In genomic region chr6:111870751-111871064, GRCh38 we compare ENCODE assay signal across 13 cellular contexts. TPM values are rescaled to one million over a fixed set of nuclear protein-coding genes. Genes with fewer than 3 reads are reported as not detected.
DNase-seq lines count a peak whose midpoint lies in the region; ATAC-seq and TF ChIP-seq lines count a peak whose summit lies in the region.
"Had no signal": no experiment of that assay in that cellular context is flagged by ENCODE, and none has a peak within 500 bp of the region (broad histone marks: within the 10 kb centered on the region; RNA-seq: fewer than 3 reads in every experiment).

No MANE protein-coding gene starts in this region.

- DNase-seq in heart left ventricle (no peak), cardiac septum (ENCODE audit: low spot score) (no peak), lower lobe of right lung (no peak), tibial nerve (ENCODE audit: low spot score in 2 of 2) (no peak), cerebellar nuclear complex (lab: John Stamatoyannopoulos, UW) (no peak)
- no peak for DNase-seq in activated T-helper 2 cell treated with anti-CD3 and anti-CD28 coated beads, Interferon-gamma antibody, Interleukin-2, Interleukin-4, amounts not matched to agents 10 μg/mL and 5 μg/mL and 100 μg/mL, durations not matched to agents 14 hours and 24 hours and 36 hours (ENCODE audit: low spot score)
- DNase-seq in activated CD4-positive, alpha-beta T cell treated with anti-CD3 and anti-CD28 coated beads, Interleukin-2, amount 50 U/mL, for 4 hours = no peak
- DNase-seq: activated effector memory CD4-positive, alpha-beta T cell treated with Interleukin-2 at 50 U/mL for 16 hours; Caco-2; transverse colon had no signal

- H3K4me3 ChIP-seq in heart left ventricle (peak overlapping the region in 10 of 12 donors; percentile 62 to 90 (median 81)), lower lobe of right lung (peak overlapping the region; percentile 68), tibial nerve (peak overlapping the region; percentile 21 to 94 (median 68))
- H3K4me3 ChIP-seq: K562 had no signal

- no peak for TF ChIP-seq CTCF in heart left ventricle (IDR thresholded peaks at IDR 0.05)
- TF ChIP-seq CTCF in lower lobe of right lung (IDR thresholded peaks at IDR 0.05) = no peak
- TF ChIP-seq CTCF in tibial nerve (IDR thresholded peaks at IDR 0.05) = no peak

- H3K4me1 ChIP-seq in heart left ventricle (peaks cover 0 to 62% (median 34%) of the 10 kb centered on the region in 12 donors), lower lobe of right lung (peaks cover 42% of the 10 kb centered on the region), tibial nerve (peaks cover 0 to 62% (median 27%) of the 10 kb centered on the region in 4 donors)

- peaks cover 53% of the 10 kb centered on the region for H3K36me3 Mint-ChIP-seq in activated T-helper 2 cell treated with anti-CD3 and anti-CD28 coated beads, Interferon-gamma antibody, Interleukin-2, Interleukin-4, amounts not matched to agents 10 μg/mL and 5 μg/mL and 100 μg/mL, durations not matched to agents 14 hours and 24 hours and 36 hours (ENCODE audit: low read depth)

- H3K27ac ChIP-seq in heart left ventricle (peak overlapping the region in 6 of 12 donors; percentile 80 to 90 (median 86)), lower lobe of right lung (no peak overlapping the region), tibial nerve (peak overlapping the region in 3 of 4 donors; percentile 86 to 97 (median 94))

- H3K36me3 ChIP-seq in heart left ventricle (no peaks in the 10 kb centered on the region), lower lobe of right lung (no peaks in the 10 kb centered on the region), tibial nerve (no peaks in the 10 kb centered on the region)
- H3K36me3 ChIP-seq: gastroesophageal sphincter, transverse colon had no signal

- peaks cover under 1% of the 10 kb centered on the region for H3K27me3 Mint-ChIP-seq in activated T-helper 2 cell treated with anti-CD3 and anti-CD28 coated beads, Interferon-gamma antibody, Interleukin-2, Interleukin-4, amounts not matched to agents 10 μg/mL and 5 μg/mL and 100 μg/mL, durations not matched to agents 14 hours and 24 hours and 36 hours (ENCODE audit: low read depth)

- no peak for TF ChIP-seq EP300 in tibial nerve (IDR thresholded peaks at IDR 0.05)

- H3K4me1 Mint-ChIP-seq in activated T-helper 2 cell treated with anti-CD3 and anti-CD28 coated beads, Interferon-gamma antibody, Interleukin-2, Interleukin-4, amounts not matched to agents 10 μg/mL and 5 μg/mL and 100 μg/mL, durations not matched to agents 14 hours and 24 hours and 36 hours (ENCODE audit: low read depth) = peaks cover 59% of the 10 kb centered on the region

- WGBS in heart left ventricle, 4 donors = 24 to 37% (median 30%) methylated on average over 4 of the region's 4 CpGs
- 21 to 22% methylated on average over 4 of the region's 4 CpGs for WGBS in tibial nerve, 2 donors

- no peak for ATAC-seq in heart left ventricle
- no peak for ATAC-seq in lower lobe of right lung
- no peak for ATAC-seq in GM19324 (IDR thresholded peaks at IDR 0.05; ENCODE audit: low FRiP score, unreplicated experiment)
- ATAC-seq: gastroesophageal sphincter, K562 had no signal

- H3K27me3 ChIP-seq in heart left ventricle (no peaks in the 10 kb centered on the region), lower lobe of right lung (ENCODE audit: low read depth) (no peaks in the 10 kb centered on the region), tibial nerve (no peaks in the 10 kb centered on the region)

- no peaks in the 10 kb centered on the region for H3K9me3 Mint-ChIP-seq in activated T-helper 2 cell treated with anti-CD3 and anti-CD28 coated beads, Interferon-gamma antibody, Interleukin-2, Interleukin-4, amounts not matched to agents 10 μg/mL and 5 μg/mL and 100 μg/mL, durations not matched to agents 14 hours and 24 hours and 36 hours

- TF ChIP-seq POLR2A in heart left ventricle (IDR thresholded peaks at IDR 0.05) (no peak), tibial nerve (IDR thresholded peaks at IDR 0.05) (no peak)

- H3K4me3 Mint-ChIP-seq in activated T-helper 2 cell treated with anti-CD3 and anti-CD28 coated beads, Interferon-gamma antibody, Interleukin-2, Interleukin-4, amounts not matched to agents 10 μg/mL and 5 μg/mL and 100 μg/mL, durations not matched to agents 14 hours and 24 hours and 36 hours (ENCODE audit: low read depth) = peak overlapping the region; percentile 97

- intact Hi-C loops in heart left ventricle (cut with DNase I) = loop anchor here in 9 of 10 donors (5.0 to 10.0 kb wide), 9 partner anchors 38 to 163 kb away; no protein-coding TSS in a partner anchor
- intact Hi-C loops in cardiac septum (cut with DNase I) = loop anchor here (5.0 kb wide), 3 partner anchors 43 to 127 kb away; no protein-coding TSS in a partner anchor
- intact Hi-C loops in activated T-helper 2 cell treated with anti-CD3 and anti-CD28 coated beads, Interferon-gamma antibody, Interleukin-2, Interleukin-4, amounts not matched to agents 10 μg/mL and 5 μg/mL and 100 μg/mL, durations not matched to agents 14 hours and 24 hours and 36 hours (cut with micrococcal nuclease) = loop anchor here (1.0 to 5.0 kb wide), 9 partner anchors 24 to 388 kb away; partner anchors contain the start of gene REV3L
- intact Hi-C loops in lower lobe of right lung (cut with DNase I) = no loop called here

- no peaks in the 10 kb centered on the region for H3K9me3 ChIP-seq in heart left ventricle
- no peaks in the 10 kb centered on the region for H3K9me3 ChIP-seq in lower lobe of right lung
- no peaks in the 10 kb centered on the region for H3K9me3 ChIP-seq in tibial nerve
- H3K9me3 ChIP-seq: Caco-2, gastroesophageal sphincter, transverse colon had no signal

- peak overlapping the region; percentile 94 for H3K27ac Mint-ChIP-seq in activated T-helper 2 cell treated with anti-CD3 and anti-CD28 coated beads, Interferon-gamma antibody, Interleukin-2, Interleukin-4, amounts not matched to agents 10 μg/mL and 5 μg/mL and 100 μg/mL, durations not matched to agents 14 hours and 24 hours and 36 hours

RNA-seq across cellular contexts. Expression of gene FYN, which starts 2.5 kb away (rescaled TPM):
- total RNA-seq in heart left ventricle (10 to 100 TPM; 28.1 to 72.4 (median 56.6) TPM), cardiac septum (65.3 TPM), lower lobe of right lung (99.2 TPM), tibial nerve (100 to 1,000 TPM; 143 to 219 (median 165) TPM)
- 10 to 100 TPM; 14.7 to 29.4 TPM for polyA plus RNA-seq in heart left ventricle
- total RNA-seq in activated T-helper 2 cell treated with anti-CD3 and anti-CD28 coated beads, Interferon-gamma antibody, Interleukin-2, Interleukin-4, amounts not matched to agents 10 μg/mL and 5 μg/mL and 100 μg/mL, durations not matched to agents 14 hours and 24 hours and 36 hours = 359 TPM in 2 replicates
